In genomic region chr4:168076989-168077725, GRCh38 we compare ENCODE assay signal across 7 cellular contexts. TPM values are rescaled to one million over a fixed set of nuclear protein-coding genes. Genes with fewer than 3 reads are reported as not detected.
DNase-seq lines count a peak whose midpoint lies in the region; ATAC-seq, FAIRE-seq and TF ChIP-seq lines count a peak whose summit lies in the region.

No MANE protein-coding gene starts in this region.

- peak; percentile 10 for DNase-seq in GM04503 (ENCODE audit: low read depth)
- DNase-seq in OCI-LY7 (ENCODE audit: low spot score) = peak; percentile 52
- peak; percentile 64 for DNase-seq in amniotic epithelial cell (ENCODE audit: low read depth)
- DNase-seq in hepatic stellate cell (ENCODE audit: low spot score) = peak; percentile 13
- peak; percentile 47 for DNase-seq in small intestine

- WGBS in small intestine, 3 donors = 9 to 15% (median 14%) methylated on average over 2 of the region's 2 CpGs

- H3K4me1 ChIP-seq in OCI-LY7 (ENCODE audit: insufficient read depth, low read length, poor library complexity, severe bottlenecking) (no peaks in the 10 kb centered on the region), small intestine (ENCODE audit: control insufficient read depth in 2 of 2, insufficient read depth in 1 of 2, low read depth in 1 of 2, low read length in 1 of 2) (no peaks in the 10 kb centered on the region)

- intact Hi-C loops in OCI-LY7 (cut with micrococcal nuclease; ENCODE audit: unreplicated experiment) = loop anchor here (2.0 to 5.0 kb wide), 2 partner anchors 1056 to 1910 kb away; no protein-coding TSS in a partner anchor

- FAIRE-seq in small intestine (lab: Jason Lieb, UNC) = peak; percentile 15

- H3K4me2 ChIP-seq in OCI-LY7 (ENCODE audit: low read length) = no peak overlapping the region

- POLR2A ChIA-PET in OCI-LY7 (lab: Charles Lee) = no interaction called here

- H3K79me2 ChIP-seq in OCI-LY7 (ENCODE audit: insufficient read depth, low read depth, low read length) = no peaks in the 10 kb centered on the region

- no peak overlapping the region for H3K27ac ChIP-seq in OCI-LY7 (ENCODE audit: low read depth, low read length, poor library complexity, severe bottlenecking)
- no peak overlapping the region for H3K27ac ChIP-seq in small intestine (ENCODE audit: low read depth in 1 of 2, low read length in 1 of 2)

- no peaks in the 10 kb centered on the region for H4K20me1 ChIP-seq in OCI-LY7 (ENCODE audit: insufficient read depth, low read length)

- H3K9me2 ChIP-seq in OCI-LY7 (ENCODE audit: insufficient read depth, low read length) = no peaks in the 10 kb centered on the region

- no peak overlapping the region for H3K4me3 ChIP-seq in OCI-LY7 (ENCODE audit: low read depth, low read length, poor library complexity, severe bottlenecking)
- no peak overlapping the region for H3K4me3 ChIP-seq in small intestine (ENCODE audit: low read depth in 1 of 2, low read length in 2 of 2)

- no TSS peak for BruUV-seq in OCI-LY7 (replicated peaks; lab: Mats Ljungman, UMichigan)

- no peaks in the 10 kb centered on the region for H3K27me3 ChIP-seq in small intestine (ENCODE audit: control insufficient read depth in 2 of 2, insufficient read depth in 2 of 2, low read length in 2 of 2)

- H3K9me3 ChIP-seq in OCI-LY7 (ENCODE audit: low read length) (no peaks in the 10 kb centered on the region), small intestine (ENCODE audit: control insufficient read depth, low read depth) (no peaks in the 10 kb centered on the region)

- ATAC-seq in GM21423 (IDR thresholded peaks at IDR 0.05; ENCODE audit: unreplicated experiment) (peak; percentile 78), HG03565 (IDR thresholded peaks at IDR 0.05; ENCODE audit: unreplicated experiment) (peak; percentile 91)

- H2AFZ ChIP-seq in OCI-LY7 (ENCODE audit: low read length) = no peak overlapping the region

- CTCF ChIA-PET in OCI-LY7 (lab: Charles Lee; ENCODE audit: unreplicated experiment) = no interaction called here

- H3K36me3 ChIP-seq in OCI-LY7 (ENCODE audit: insufficient read depth, low read length) = no peaks in the 10 kb centered on the region
- no peaks in the 10 kb centered on the region for H3K36me3 ChIP-seq in small intestine (ENCODE audit: control insufficient read depth in 2 of 2, insufficient read depth in 2 of 2, low read length in 2 of 2)

- TF ChIP-seq CTCF in OCI-LY7 (conservative IDR thresholded peaks at IDR 0.05; ENCODE audit: low read length) = peak; percentile 94

RNA-seq across cellular contexts. Expression of gene ANXA10, which starts 15.2 kb away (rescaled TPM):
- total RNA-seq in OCI-LY7 (2014; rRNA removed; shearing (Covaris generic)) = not detected in 2 replicates
- total RNA-seq in OCI-LY7 (2022) = not detected in 2 replicates
- polyA plus RNA-seq in small intestine = 1 to 10 TPM in 1 of 3 donors, not detected in 2; 1.1 TPM

Comparison
In these comparisons a context has a peak if more than half of its experiments do, and no peak if none do; other contexts are left out.
1. DNase-seq: peak in every context shown above with its lines; median percentile 64 in amniotic epithelial cell; 52 in OCI-LY7; 47 in small intestine; 13 in hepatic stellate cell; 10 in GM04503.